3 cellular contexts compared by ENCODE assay signal in genomic region chr11:108435066-108435465, GRCh38.
"Had no signal": no experiment of that assay in that cellular context is flagged by ENCODE, and none has a peak within 500 bp of the region (broad histone marks: within the 10 kb centered on the region; RNA-seq: fewer than 3 reads in every experiment).

No MANE protein-coding gene starts in this region.

- ATAC-seq: GM12878 had no signal

- H3K4me3 ChIP-seq: GM12878 had no signal

- DNase-seq: GDM1, GF-D8 had no signal
